11 cellular contexts compared by ENCODE assay signal in genomic region chr22:37897805-37898204, GRCh38. TPM values are rescaled to one million over a fixed set of nuclear protein-coding genes. Genes with fewer than 3 reads are reported as not detected.
DNase-seq lines count a peak whose midpoint lies in the region; ATAC-seq, FAIRE-seq and TF ChIP-seq lines count a peak whose summit lies in the region.
"Had no signal": no experiment of that assay in that cellular context is flagged by ENCODE, and none has a peak within 500 bp of the region (broad histone marks: within the 10 kb centered on the region; RNA-seq: fewer than 3 reads in every experiment).

No MANE protein-coding gene starts in this region.

- FAIRE-seq in keratinocyte (lab: Jason Lieb, UNC) = peak; percentile 81

- no peak overlapping the region for H3K4me3 ChIP-seq in GM23338
- H3K4me3 ChIP-seq in keratinocyte (ENCODE audit: control insufficient read depth in 2 of 3, extremely low read depth in 1 of 3, insufficient read depth in 2 of 3, low read depth in 1 of 3, low read length in 3 of 3) = no peak overlapping the region

- peaks cover 48% of the 10 kb centered on the region for H3K4me1 Mint-ChIP-seq in GM23338
- peaks cover 12% of the 10 kb centered on the region for H3K4me1 Mint-ChIP-seq in activated T-helper 17 cell treated with anti-CD3 and anti-CD28 coated beads, Interleukin-2, amount 50 U/mL, for 72 hours
- H3K4me1 Mint-ChIP-seq in stimulated activated memory B cell treated with anti-CD40 and anti-IgM and Interleukin-4, amounts not matched to agents 10 μg/mL and 1 μg/mL and 100 μg/mL, for 72 hours = peaks cover 11% of the 10 kb centered on the region

- no peak for TF ChIP-seq CTCF in GM23338 (conservative IDR thresholded peaks at IDR 0.05; ENCODE audit: low read depth in 2 of 2)
- no peak for TF ChIP-seq CTCF in keratinocyte (optimal IDR thresholded peaks at IDR 0.05 in 1 of 3, IDR thresholded peaks at IDR 0.05 in 1 of 3, conservative IDR thresholded peaks at IDR 0.05 in 1 of 3; ENCODE audit: extremely low read depth in 1 of 3, insufficient read depth in 2 of 3, low read length in 3 of 3)

- no peak overlapping the region for H3K27ac Mint-ChIP-seq in GM23338
- peak overlapping the region; percentile 13 for H3K27ac Mint-ChIP-seq in activated T-helper 17 cell treated with anti-CD3 and anti-CD28 coated beads, Interleukin-2, amount 50 U/mL, for 72 hours
- H3K27ac Mint-ChIP-seq in stimulated activated memory B cell treated with anti-CD40 and anti-IgM and Interleukin-4, amounts not matched to agents 10 μg/mL and 1 μg/mL and 100 μg/mL, for 72 hours = peak overlapping the region; percentile 26

- H3K9ac ChIP-seq in keratinocyte (ENCODE audit: control insufficient read depth, extremely low read depth, insufficient read depth, low read length) = peak overlapping the region; percentile 81

- H3K79me2 ChIP-seq in GM23338 (replicated peaks; ENCODE audit: insufficient read depth) (no peaks in the 10 kb centered on the region), keratinocyte (ENCODE audit: control insufficient read depth, insufficient read depth, low read length) (no peaks in the 10 kb centered on the region)

- no peaks in the 10 kb centered on the region for H3K9me2 ChIP-seq in GM23338 (ENCODE audit: insufficient read depth)

- H3K4me3 Mint-ChIP-seq in GM23338 = no peak overlapping the region
- H3K4me3 Mint-ChIP-seq in activated T-helper 17 cell treated with anti-CD3 and anti-CD28 coated beads, Interleukin-2, amount 50 U/mL, for 72 hours = no peak overlapping the region
- H3K4me3 Mint-ChIP-seq in stimulated activated memory B cell treated with anti-CD40 and anti-IgM and Interleukin-4, amounts not matched to agents 10 μg/mL and 1 μg/mL and 100 μg/mL, for 72 hours = no peak overlapping the region

- dilution Hi-C loops in keratinocyte (cut with MboI; ENCODE audit: extremely low pct_ligation_motif_present, low sequenced_read_pairs) = no loop called here

- H3K4me2 ChIP-seq in GM23338 = no peak overlapping the region
- peak overlapping the region; percentile 12 for H3K4me2 ChIP-seq in keratinocyte (ENCODE audit: control insufficient read depth, extremely low read depth, insufficient read depth, low read depth, low read length)

- peaks cover 44% of the 10 kb centered on the region for H3K4me1 ChIP-seq in GM23338 (ENCODE audit: insufficient read depth)
- H3K4me1 ChIP-seq in keratinocyte (ENCODE audit: control insufficient read depth, extremely low read depth, insufficient read depth, low read length) = peaks cover 65% of the 10 kb centered on the region

- H3K36me3 Mint-ChIP-seq in GM23338 (ENCODE audit: low read depth) = peaks cover 3% of the 10 kb centered on the region; the same call in 2 of the 3 replicates
- no peaks in the 10 kb centered on the region for H3K36me3 Mint-ChIP-seq in activated T-helper 17 cell treated with anti-CD3 and anti-CD28 coated beads, Interleukin-2, amount 50 U/mL, for 72 hours (ENCODE audit: low read depth)
- peaks cover 5% of the 10 kb centered on the region for H3K36me3 Mint-ChIP-seq in stimulated activated memory B cell treated with anti-CD40 and anti-IgM and Interleukin-4, amounts not matched to agents 10 μg/mL and 1 μg/mL and 100 μg/mL, for 72 hours

- no peaks in the 10 kb centered on the region for H3K9me3 ChIP-seq in keratinocyte (ENCODE audit: control insufficient read depth, low read depth, low read length)

- no peaks in the 10 kb centered on the region; the same call in 2 of the 3 replicates for H3K9me3 Mint-ChIP-seq in GM23338
- H3K9me3 Mint-ChIP-seq in activated T-helper 17 cell treated with anti-CD3 and anti-CD28 coated beads, Interleukin-2, amount 50 U/mL, for 72 hours = no peaks in the 10 kb centered on the region
- no peaks in the 10 kb centered on the region for H3K9me3 Mint-ChIP-seq in stimulated activated memory B cell treated with anti-CD40 and anti-IgM and Interleukin-4, amounts not matched to agents 10 μg/mL and 1 μg/mL and 100 μg/mL, for 72 hours

- peaks cover 15% of the 10 kb centered on the region for H3F3A ChIP-seq in GM23338 (replicated peaks; ENCODE audit: low read depth)

- H3K9me1 ChIP-seq in keratinocyte (ENCODE audit: control insufficient read depth, extremely low read depth, insufficient read depth, low read length) = no peaks in the 10 kb centered on the region

- H2AFZ ChIP-seq in GM23338 = no peak overlapping the region; the same call in 1 of the 2 replicates
- H2AFZ ChIP-seq in keratinocyte (ENCODE audit: control insufficient read depth, low read length) = no peak overlapping the region

- H4K20me1 ChIP-seq in GM23338 (replicated peaks; ENCODE audit: insufficient read depth) = no peaks in the 10 kb centered on the region; the same call in 1 of the 2 replicates
- no peaks in the 10 kb centered on the region for H4K20me1 ChIP-seq in keratinocyte (ENCODE audit: control insufficient read depth, extremely low read depth, insufficient read depth, low read length)

- H3K27me3 ChIP-seq in GM23338 (ENCODE audit: insufficient read depth) (no peaks in the 10 kb centered on the region), keratinocyte (ENCODE audit: control insufficient read depth, extremely low read depth, insufficient read depth, low read length) (no peaks in the 10 kb centered on the region)

- DNase-seq in GM23338 (ENCODE audit: low spot score) (no peak), keratinocyte (ENCODE audit: low read depth, low spot score) (no peak), NCI-H2029 (lab: John Stamatoyannopoulos, UW) (no peak)
- no peak for DNase-seq in stimulated activated CD4-positive, alpha-beta T cell treated with anti-CD3 and anti-CD28 coated beads, Interleukin-1b, Interleukin-23, amount 100 ng/mL, for 48 hours
- DNase-seq: DMS 273 treated with DMSO at 0.1 percent for 48 hours, NCI-H1436, NCI-H526 treated with DMSO at 0.1 percent for 48 hours, SHP77 treated with DMSO at 0.1 percent for 48 hours had no signal

- H3K36me3 ChIP-seq in GM23338 (ENCODE audit: insufficient read depth) (no peaks in the 10 kb centered on the region), keratinocyte (ENCODE audit: control insufficient read depth in 2 of 2, extremely low read depth in 1 of 2, insufficient read depth in 2 of 2, low read length in 2 of 2) (no peaks in the 10 kb centered on the region)

- H3K27ac ChIP-seq in GM23338 (ENCODE audit: low read depth) = peak overlapping the region; percentile 94
- peak overlapping the region; percentile 88 for H3K27ac ChIP-seq in keratinocyte (ENCODE audit: control insufficient read depth, insufficient read depth, low read length)

- ATAC-seq in GM23338 = no peak
- no peak for ATAC-seq in activated T-helper 17 cell treated with anti-CD3 and anti-CD28 coated beads, Interleukin-2, amount 50 U/mL, for 72 hours (replicated peaks)
- ATAC-seq in stimulated activated memory B cell treated with anti-CD40 and anti-IgM and Interleukin-4, amounts not matched to agents 10 μg/mL and 1 μg/mL and 100 μg/mL, for 72 hours = no peak
- ATAC-seq in GM21381 (IDR thresholded peaks at IDR 0.05; ENCODE audit: unreplicated experiment) = no peak

- H3K27me3 Mint-ChIP-seq in GM23338 (ENCODE audit: insufficient read depth, low read depth, poor library complexity) = peaks cover 10% of the 10 kb centered on the region
- no peaks in the 10 kb centered on the region for H3K27me3 Mint-ChIP-seq in activated T-helper 17 cell treated with anti-CD3 and anti-CD28 coated beads, Interleukin-2, amount 50 U/mL, for 72 hours
- H3K27me3 Mint-ChIP-seq in stimulated activated memory B cell treated with anti-CD40 and anti-IgM and Interleukin-4, amounts not matched to agents 10 μg/mL and 1 μg/mL and 100 μg/mL, for 72 hours = no peaks in the 10 kb centered on the region

RNA-seq across cellular contexts. Expression of gene MICALL1, which starts 8.3 kb away (rescaled TPM):
- total RNA-seq in GM23338 (2014; rRNA removed; shearing (Covaris generic)) = 33.1 and 34.8 TPM in 2 replicates
- polyA plus RNA-seq in GM23338 (2016; fragmentation: Nextera tagmentation; extraction: Ambion mirVana) = 4.8 and 5.9 TPM in 2 replicates
- total RNA-seq in activated T-helper 17 cell treated with anti-CD3 and anti-CD28 coated beads, Interleukin-2, amount 50 U/mL, for 72 hours = 10 to 100 TPM; 10.3 to 15.9 TPM
- polyA plus RNA-seq in keratinocyte = 42.8 to 108 TPM (median 65.0 TPM) in 3 replicates
- polyA plus RNA-seq in keratinocyte (2011; ENCODE audit: low read depth) = 129 TPM
- 66.6 and 126 TPM in 2 replicates for polyA plus RNA-seq in keratinocyte (2011; cell fraction: cytosol; rRNA removed)
- 112 and 147 TPM in 2 replicates for polyA plus RNA-seq in keratinocyte (2011; cell fraction: nucleus; rRNA removed)
- polyA plus RNA-seq in keratinocyte (2012; ENCODE audit: low replicate concordance) = 95.6 and 125 TPM in 2 replicates
- polyA minus RNA-seq in keratinocyte = 103 to 224 TPM (median 138 TPM) in 3 replicates
- 245 TPM for polyA minus RNA-seq in keratinocyte (2011; cell fraction: cytosol; rRNA and poly(A)+ RNA removed)
- 113 and 133 TPM in 2 replicates for polyA minus RNA-seq in keratinocyte (2011; cell fraction: nucleus; rRNA and poly(A)+ RNA removed)

RNA-seq across cellular contexts. Expression of gene EIF3L, which starts 48.6 kb away (rescaled TPM):
- total RNA-seq in GM23338 (2014; rRNA removed; shearing (Covaris generic)) = 420 and 459 TPM in 2 replicates
- 430 and 466 TPM in 2 replicates for polyA plus RNA-seq in GM23338 (2016; fragmentation: Nextera tagmentation; extraction: Ambion mirVana)
- 100 to 1,000 TPM; 553 to 834 TPM for total RNA-seq in activated T-helper 17 cell treated with anti-CD3 and anti-CD28 coated beads, Interleukin-2, amount 50 U/mL, for 72 hours
- 517 to 639 TPM (median 592 TPM) in 3 replicates for polyA plus RNA-seq in keratinocyte
- polyA plus RNA-seq in keratinocyte (2011; ENCODE audit: low read depth) = 523 TPM
- polyA plus RNA-seq in keratinocyte (2011; cell fraction: cytosol; rRNA removed) = 449 and 696 TPM in 2 replicates
- 232 and 239 TPM in 2 replicates for polyA plus RNA-seq in keratinocyte (2011; cell fraction: nucleus; rRNA removed)
- 521 and 631 TPM in 2 replicates for polyA plus RNA-seq in keratinocyte (2012; ENCODE audit: low replicate concordance)
- polyA minus RNA-seq in keratinocyte = 346 to 803 TPM (median 729 TPM) in 3 replicates
- 232 TPM for polyA minus RNA-seq in keratinocyte (2011; cell fraction: cytosol; rRNA and poly(A)+ RNA removed)
- 117 and 178 TPM in 2 replicates for polyA minus RNA-seq in keratinocyte (2011; cell fraction: nucleus; rRNA and poly(A)+ RNA removed)

RNA-seq across cellular contexts. Expression of gene ANKRD54, which starts 53.7 kb away (rescaled TPM):
- total RNA-seq in GM23338 (2014; rRNA removed; shearing (Covaris generic)) = 13.0 and 13.6 TPM in 2 replicates
- 14.0 and 14.1 TPM in 2 replicates for polyA plus RNA-seq in GM23338 (2016; fragmentation: Nextera tagmentation; extraction: Ambion mirVana)
- total RNA-seq in activated T-helper 17 cell treated with anti-CD3 and anti-CD28 coated beads, Interleukin-2, amount 50 U/mL, for 72 hours = 10 to 100 TPM; 13.0 to 25.2 TPM
- 12.3 to 19.4 TPM (median 17.1 TPM) in 3 replicates for polyA plus RNA-seq in keratinocyte
- polyA plus RNA-seq in keratinocyte (2011; ENCODE audit: low read depth) = 8.2 TPM
- polyA plus RNA-seq in keratinocyte (2011; cell fraction: cytosol; rRNA removed) = 12.7 and 20.3 TPM in 2 replicates
- polyA plus RNA-seq in keratinocyte (2011; cell fraction: nucleus; rRNA removed) = 20.8 and 24.7 TPM in 2 replicates
- polyA plus RNA-seq in keratinocyte (2012; ENCODE audit: low replicate concordance) = 14.2 and 16.9 TPM in 2 replicates
- polyA minus RNA-seq in keratinocyte = 15.0 to 57.4 TPM (median 21.8 TPM) in 3 replicates
- 36.4 TPM for polyA minus RNA-seq in keratinocyte (2011; cell fraction: cytosol; rRNA and poly(A)+ RNA removed)
- polyA minus RNA-seq in keratinocyte (2011; cell fraction: nucleus; rRNA and poly(A)+ RNA removed) = 7.5 and 7.9 TPM in 2 replicates

RNA-seq across cellular contexts. Expression of gene C22orf23, which starts 55.6 kb away (rescaled TPM):
- 0.38 TPM in 1 of 2 replicates, not detected in the other for total RNA-seq in GM23338 (2014; rRNA removed; shearing (Covaris generic))
- polyA plus RNA-seq in GM23338 (2016; fragmentation: Nextera tagmentation; extraction: Ambion mirVana) (0.64 TPM in 1 of 2 replicates, not detected in the other), keratinocyte (0.10 TPM in 1 of 3 replicates, not detected in the others)
- under 1 TPM in 1 of 2 donors, not detected in 1; 0.84 TPM for total RNA-seq in activated T-helper 17 cell treated with anti-CD3 and anti-CD28 coated beads, Interleukin-2, amount 50 U/mL, for 72 hours
- polyA plus RNA-seq in keratinocyte (2011; ENCODE audit: low read depth) = not detected
- not detected in 2 replicates for polyA plus RNA-seq in keratinocyte (2011; cell fraction: cytosol; rRNA removed)
- polyA plus RNA-seq in keratinocyte (2011; cell fraction: nucleus; rRNA removed) = not detected in 2 replicates
- 1.1 and 1.3 TPM in 2 replicates for polyA plus RNA-seq in keratinocyte (2012; ENCODE audit: low replicate concordance)
- polyA minus RNA-seq in keratinocyte = not detected in 3 replicates
- not detected for polyA minus RNA-seq in keratinocyte (2011; cell fraction: cytosol; rRNA and poly(A)+ RNA removed)
- not detected in 2 replicates for polyA minus RNA-seq in keratinocyte (2011; cell fraction: nucleus; rRNA and poly(A)+ RNA removed)

RNA-seq across cellular contexts. Expression of gene POLR2F, which starts 55.7 kb away (rescaled TPM):
- total RNA-seq in GM23338 (2014; rRNA removed; shearing (Covaris generic)) = 64.6 and 144 TPM in 2 replicates
- polyA plus RNA-seq in GM23338 (2016; fragmentation: Nextera tagmentation; extraction: Ambion mirVana) (429 and 450 TPM in 2 replicates), keratinocyte (101 to 119 TPM (median 108 TPM) in 3 replicates)
- total RNA-seq in activated T-helper 17 cell treated with anti-CD3 and anti-CD28 coated beads, Interleukin-2, amount 50 U/mL, for 72 hours = 10 to 100 TPM; 48.1 to 95.1 TPM
- 78.4 TPM for polyA plus RNA-seq in keratinocyte (2011; ENCODE audit: low read depth)
- 112 and 167 TPM in 2 replicates for polyA plus RNA-seq in keratinocyte (2011; cell fraction: cytosol; rRNA removed)
- polyA plus RNA-seq in keratinocyte (2011; cell fraction: nucleus; rRNA removed) = 53.2 and 59.8 TPM in 2 replicates
- polyA plus RNA-seq in keratinocyte (2012; ENCODE audit: low replicate concordance) = 87.7 and 141 TPM in 2 replicates
- 27.4 to 51.5 TPM (median 28.7 TPM) in 3 replicates for polyA minus RNA-seq in keratinocyte
- 52.4 TPM for polyA minus RNA-seq in keratinocyte (2011; cell fraction: cytosol; rRNA and poly(A)+ RNA removed)
- polyA minus RNA-seq in keratinocyte (2011; cell fraction: nucleus; rRNA and poly(A)+ RNA removed) = 6.4 and 10.0 TPM in 2 replicates
